ENCODE assay signal across 32 cellular contexts in the genomic region with DNA sequence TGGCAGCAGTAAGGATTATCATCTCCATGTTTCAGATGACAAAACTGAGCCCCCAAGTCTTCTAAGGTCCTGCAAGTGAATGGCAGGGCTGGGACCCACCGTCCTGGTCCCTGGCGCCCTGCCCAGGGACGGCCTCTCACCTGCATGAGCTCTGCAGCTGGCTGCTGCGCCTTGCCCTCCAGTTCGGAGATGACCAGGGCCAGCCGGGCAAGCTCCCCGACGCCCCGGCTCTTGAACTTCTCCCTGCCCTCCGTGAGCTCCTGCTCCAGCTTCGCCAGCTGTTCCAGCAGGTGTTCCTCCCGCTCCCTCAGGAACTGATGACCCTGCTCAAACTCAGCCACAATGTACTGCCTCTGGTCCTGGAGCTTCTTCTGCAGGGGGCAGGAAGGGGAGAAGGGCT. TPM values are rescaled to one million over a fixed set of nuclear protein-coding genes. Genes with fewer than 3 reads are reported as not detected.
"Had no signal": no experiment of that assay in that cellular context is flagged by ENCODE, and none has a peak within 500 bp of the region (broad histone marks: within the 10 kb centered on the region; RNA-seq: fewer than 3 reads in every experiment).

No MANE protein-coding gene starts in this region.

- H3K27me3 Mint-ChIP-seq: naive thymus-derived CD8-positive, alpha-beta T cell; progenitor cell of endocrine pancreas; stimulated activated naive B cell treated with anti-CD40 and anti-IgM and Interleukin-4, amounts not matched to agents 10 μg/mL and 1 μg/mL and 100 μg/mL, for 72 hours had no signal

- H3K27me3 ChIP-seq: hepatocyte, neutrophil, ovary, right atrium auricular region, right lobe of liver, stomach, testis, thyroid gland, upper lobe of right lung had no signal

- H3K27ac ChIP-seq: hepatocyte, lower lobe of right lung, neutrophil, ovary, right atrium auricular region, right lobe of liver, stomach, testis, thyroid gland, upper lobe of right lung had no signal

- H3K9me3 Mint-ChIP-seq: naive thymus-derived CD8-positive, alpha-beta T cell; nephron; neural crest cell; stimulated activated naive B cell treated with anti-CD40 and anti-IgM and Interleukin-4, amounts not matched to agents 10 μg/mL and 1 μg/mL and 100 μg/mL, for 72 hours had no signal

- H3K4me3 ChIP-seq: hepatocyte, lower lobe of right lung, ovary, right atrium auricular region, right lobe of liver, smooth muscle cell, stomach, testis, thyroid gland, upper lobe of right lung had no signal

- ATAC-seq: left lobe of liver; left ventricle myocardium superior; naive thymus-derived CD8-positive, alpha-beta T cell; right lobe of liver; stimulated activated naive B cell treated with anti-CD40 and anti-IgM and Interleukin-4, amounts not matched to agents 10 μg/mL and 1 μg/mL and 100 μg/mL, for 72 hours; stimulated activated naive CD8-positive, alpha-beta T cell treated with anti-CD3 and anti-CD28 coated beads, Interleukin-15, Interleukin-2, amounts not matched to agents 100 U/mL and 50 U/mL, for 24 hours; upper lobe of right lung had no signal

- H3K36me3 ChIP-seq: ovary had no signal

- H3K4me3 Mint-ChIP-seq: naive thymus-derived CD8-positive, alpha-beta T cell; nephron; neural crest cell; stimulated activated naive B cell treated with anti-CD40 and anti-IgM and Interleukin-4, amounts not matched to agents 10 μg/mL and 1 μg/mL and 100 μg/mL, for 72 hours had no signal

- DNase-seq: islet precursor cell; left ventricle myocardium superior; lower lobe of right lung; mammary epithelial cell; mesenchymal stem cell; naive thymus-derived CD8-positive, alpha-beta T cell; occipital lobe; ovary; right lobe of liver; stimulated activated CD4-positive, alpha-beta T cell treated with anti-CD3 and anti-CD28 coated beads, Interleukin-1b, Interleukin-23, amount 100 ng/mL, for 48 hours; stimulated activated CD4-positive, alpha-beta T cell treated with anti-CD3 and anti-CD28 coated beads, Interleukin-2, amount 100 ng/mL, for 48 hours; stimulated activated CD4-positive, alpha-beta T cell treated with anti-CD3 and anti-CD28 coated beads, Interleukin-4, amount 100 ng/mL, for 4 hours; stimulated activated CD8-positive, alpha-beta memory T cell treated with anti-CD3 and anti-CD28 coated beads, Interleukin-4, amount 100 ng/mL, for 48 hours; stimulated activated naive B cell treated with anti-CD40 and anti-IgM and Interleukin-4, amounts not matched to agents 10 μg/mL and 1 μg/mL and 100 μg/mL, for 72 hours; stimulated activated naive CD8-positive, alpha-beta T cell treated with anti-CD3 and anti-CD28 coated beads, Interleukin-15, Interleukin-2, amounts not matched to agents 100 U/mL and 50 U/mL, for 24 hours; stomach; testis; thyroid gland; trophoblast cell; upper lobe of right lung had no signal

- H3K4me1 Mint-ChIP-seq: nephron had no signal

- H3K4me1 ChIP-seq: testis had no signal

- H3K9me3 ChIP-seq: lower lobe of right lung, neutrophil, ovary, right atrium auricular region, right lobe of liver, stomach, testis, thyroid gland, upper lobe of right lung had no signal

- H3K27ac Mint-ChIP-seq: nephron, progenitor cell of endocrine pancreas had no signal

RNA-seq across cellular contexts. Expression of a gene that starts 33.0 kb away (rescaled TPM):
- total RNA-seq: kidney epithelial cell; left ventricle myocardium superior; lower lobe of right lung; mammary epithelial cell; naive thymus-derived CD8-positive, alpha-beta T cell; neural crest cell; occipital lobe; progenitor cell of endocrine pancreas; pulmonary artery endothelial cell; renal cortical epithelial cell; right atrium auricular region; skeletal muscle tissue; smooth muscle cell; thyroid gland; upper lobe of right lung had no signal
- polyA plus RNA-seq: naive thymus-derived CD8-positive, alpha-beta T cell; ovary; smooth muscle cell had no signal

RNA-seq across cellular contexts. Expression of a gene that starts 35.4 kb away (rescaled TPM):
- total RNA-seq: kidney epithelial cell; left ventricle myocardium superior; lower lobe of right lung; mammary epithelial cell; naive thymus-derived CD8-positive, alpha-beta T cell; neural crest cell; progenitor cell of endocrine pancreas; pulmonary artery endothelial cell; renal cortical epithelial cell; right atrium auricular region; smooth muscle cell; thyroid gland; upper lobe of right lung had no signal
- polyA plus RNA-seq: mammary epithelial cell; naive thymus-derived CD8-positive, alpha-beta T cell; ovary; smooth muscle cell; stomach had no signal
